Comparison of ENCODE assay signal across 1 cellular context in genomic region chr18:267688-268552, GRCh38.
TF ChIP-seq lines count a peak whose summit lies in the region.

Gene THOC1, minus strand, starts transcription at chr18:268047. Its CDS starts 28 bp downstream, at chr18:268019.

TF ChIP-seq in WTC11, 78 proteins besides CTCF, POLR2A, EP300 and RAD21 (continued from another document):
- TF ChIP-seq ATF2 (CRISPR knock-in tag; IDR thresholded peaks at IDR 0.05; ENCODE audit: borderline replicate concordance, low read depth), result no peak
- no peak for TF ChIP-seq SMAD4 (CRISPR knock-in tag; IDR thresholded peaks at IDR 0.05)
- TF ChIP-seq CREB1 (CRISPR knock-in tag; IDR thresholded peaks at IDR 0.05), result peak; percentile 87
- TF ChIP-seq NR2C2 (CRISPR knock-in tag; IDR thresholded peaks at IDR 0.05), result no peak
- no peak for TF ChIP-seq PREB (CRISPR knock-in tag; IDR thresholded peaks at IDR 0.05; ENCODE audit: borderline replicate concordance)
- TF ChIP-seq JAZF1 (CRISPR knock-in tag; IDR thresholded peaks at IDR 0.05), result no peak
- TF ChIP-seq ZNF281 (CRISPR knock-in tag; IDR thresholded peaks at IDR 0.05), result no peak
- TF ChIP-seq GTF2I (CRISPR knock-in tag; conservative IDR thresholded peaks at IDR 0.05), result no peak
- TF ChIP-seq E2F1 (CRISPR knock-in tag; IDR thresholded peaks at IDR 0.05), result no peak
- TF ChIP-seq IRF2 (CRISPR knock-in tag; IDR thresholded peaks at IDR 0.05; ENCODE audit: borderline replicate concordance, low read depth), result no peak
- TF ChIP-seq NR3C1 (CRISPR knock-in tag; conservative IDR thresholded peaks at IDR 0.05; ENCODE audit: low read depth), result no peak
- TF ChIP-seq JUN (CRISPR knock-in tag; IDR thresholded peaks at IDR 0.05), result no peak
- no peak; the same call in 1 of the 2 replicates for TF ChIP-seq FOXP4 (CRISPR knock-in tag; IDR thresholded peaks at IDR 0.05)
- TF ChIP-seq MLX (CRISPR knock-in tag; IDR thresholded peaks at IDR 0.05), result no peak
- TF ChIP-seq ZNF423 (CRISPR knock-in tag; IDR thresholded peaks at IDR 0.05), result peak; percentile 41; the same call in 1 of the 2 replicates
- no peak for TF ChIP-seq MXD4 (CRISPR knock-in tag; IDR thresholded peaks at IDR 0.05; ENCODE audit: borderline replicate concordance)
- TF ChIP-seq FOXK1 (CRISPR knock-in tag; IDR thresholded peaks at IDR 0.05), result peak; percentile 95
- TF ChIP-seq ATF3 (CRISPR knock-in tag; conservative IDR thresholded peaks at IDR 0.05), result no peak
- TF ChIP-seq TP53 (CRISPR knock-in tag; IDR thresholded peaks at IDR 0.05), result no peak
- TF ChIP-seq, protein P1, sequence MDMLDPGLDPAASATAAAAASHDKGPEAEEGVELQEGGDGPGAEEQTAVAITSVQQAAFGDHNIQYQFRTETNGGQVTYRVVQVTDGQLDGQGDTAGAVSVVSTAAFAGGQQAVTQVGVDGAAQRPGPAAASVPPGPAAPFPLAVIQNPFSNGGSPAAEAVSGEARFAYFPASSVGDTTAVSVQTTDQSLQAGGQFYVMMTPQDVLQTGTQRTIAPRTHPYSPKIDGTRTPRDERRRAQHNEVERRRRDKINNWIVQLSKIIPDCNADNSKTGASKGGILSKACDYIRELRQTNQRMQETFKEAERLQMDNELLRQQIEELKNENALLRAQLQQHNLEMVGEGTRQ (CRISPR knock-in tag; IDR thresholded peaks at IDR 0.05), result no peak
- no peak for TF ChIP-seq CBFB (CRISPR knock-in tag; IDR thresholded peaks at IDR 0.05; ENCODE audit: low read depth)
- TF ChIP-seq EMX1 (CRISPR knock-in tag; IDR thresholded peaks at IDR 0.05), result no peak
- TF ChIP-seq FOXJ3 (CRISPR knock-in tag; IDR thresholded peaks at IDR 0.05; ENCODE audit: borderline replicate concordance), result no peak
- TF ChIP-seq TEAD1 (CRISPR knock-in tag; IDR thresholded peaks at IDR 0.05), result peak; percentile 93
- TF ChIP-seq ZBTB21 (CRISPR knock-in tag; IDR thresholded peaks at IDR 0.05; ENCODE audit: borderline replicate concordance), result no peak
- no peak; the same call in 1 of the 2 replicates for TF ChIP-seq ESRRA (CRISPR knock-in tag; IDR thresholded peaks at IDR 0.05; ENCODE audit: borderline replicate concordance)
- TF ChIP-seq ZNF317 (CRISPR knock-in tag; IDR thresholded peaks at IDR 0.05; ENCODE audit: borderline replicate concordance, low read depth), result no peak
- TF ChIP-seq MYBL2 (CRISPR knock-in tag; IDR thresholded peaks at IDR 0.05), result peak; percentile 94
- TF ChIP-seq NFATC4 (CRISPR knock-in tag; IDR thresholded peaks at IDR 0.05), result no peak
- no peak for TF ChIP-seq ZNF671 (CRISPR knock-in tag; IDR thresholded peaks at IDR 0.05)
- TF ChIP-seq NFYB (CRISPR knock-in tag; conservative IDR thresholded peaks at IDR 0.05; ENCODE audit: low read depth), result no peak
